8 cellular contexts compared by ENCODE assay signal in genomic region chr14:54175298-54175942, GRCh38.
DNase-seq lines count a peak whose midpoint lies in the region; ATAC-seq, FAIRE-seq and TF ChIP-seq lines count a peak whose summit lies in the region.

No MANE protein-coding gene starts in this region.

- no peak overlapping the region for H3K4me2 ChIP-seq in GM12878 (ENCODE audit: control insufficient read depth, insufficient read depth)

- H4K20me1 ChIP-seq in GM12878 (ENCODE audit: control insufficient read depth, insufficient read depth), result no peaks in the 10 kb centered on the region

- POLR2A ChIA-PET in GM12878 (lab: Charles Lee), result interaction anchor here (0.7 kb wide), 1 partner anchor 537 kb away, joined by 3 read pairs; no protein-coding TSS in a partner anchor

- WGBS in GM12878 (ENCODE audit: insufficient coverage, insufficient replicate concordance, low lambda C conversion rate, missing lambda C conversion rate), result 0% methylated on average over 4 of the region's 4 CpGs
- 9 to 15% (median 11%) methylated on average over 4 of the region's 4 CpGs for WGBS in spleen, 5 donors

- TF ChIP-seq CTCF in LNCAP (IDR thresholded peaks at IDR 0.05) (peak; percentile 79), GM12878 (IDR thresholded peaks at IDR 0.05 in 2 of 3, conservative IDR thresholded peaks at IDR 0.05 in 1 of 3; ENCODE audit: control insufficient read depth in 2 of 3, extremely low read depth in 1 of 3, insufficient read depth in 1 of 3, low read depth in 3 of 3, low read length in 3 of 3) (peak; percentile 60 to 76 (median 69)), spleen (IDR thresholded peaks at IDR 0.05 in 8 of 11, conservative IDR thresholded peaks at IDR 0.05 in 3 of 11) (peak; percentile 31 to 83 (median 71))

- H3K9ac ChIP-seq in GM12878 (ENCODE audit: control insufficient read depth, insufficient read depth, low read length), result no peak overlapping the region

- H3K4me3 ChIP-seq in GM12878 (no peak overlapping the region), spleen (no peak overlapping the region)

- no peaks in the 10 kb centered on the region for H3K9me3 ChIP-seq in GM12878 (replicated peaks; ENCODE audit: control insufficient read depth, insufficient read depth, low read length)
- H3K9me3 ChIP-seq in spleen, result no peaks in the 10 kb centered on the region

- RAD21 ChIA-PET in GM12878 (lab: Charles Lee; ENCODE audit: unreplicated experiment), result interaction anchor here (1.2 to 2.1 kb wide), 5 partner anchors 20 to 637 kb away, joined by 3 to 10 read pairs (median 4); no protein-coding TSS in a partner anchor

- CTCF ChIA-PET in GM12878 (lab: Yijun Ruan, JAX), result interaction anchor here (0.6 to 7.6 kb wide), 15 partner anchors 8 to 744 kb away, joined by 3 to 68 read pairs (median 4); no protein-coding TSS in a partner anchor

- no peak for TF ChIP-seq EP300 in GM12878 (IDR thresholded peaks at IDR 0.05; ENCODE audit: borderline replicate concordance in 1 of 2, control insufficient read depth in 1 of 2, low read depth in 2 of 2, low read length in 2 of 2)

- H3K4me1 ChIP-seq in GM12878 (ENCODE audit: control insufficient read depth, insufficient read depth, low read length) (no peaks in the 10 kb centered on the region), spleen (peaks cover 0 to 16% (median 5%) of the 10 kb centered on the region in 6 donors)

- TF ChIP-seq POLR2A in GM12878 (IDR thresholded peaks at IDR 0.05; ENCODE audit: low read depth, low read length) (no peak), spleen (IDR thresholded peaks at IDR 0.05) (no peak)

- SMC1A ChIA-PET in GM12878 (lab: Charles Lee; ENCODE audit: uncharacterized antibody, unreplicated experiment), result interaction anchor here (0.6 to 4.6 kb wide), 9 partner anchors 11 to 739 kb away, joined by 3 to 36 read pairs (median 5); no protein-coding TSS in a partner anchor

- peak; percentile 62; the same call in 2 of the 3 replicates for ATAC-seq in GM12878
- no peak for ATAC-seq in GM18907 (IDR thresholded peaks at IDR 0.05; ENCODE audit: unreplicated experiment)

- in situ Hi-C loops in GM12878 (cut with MboI), result loop anchor here (5.0 kb wide), 1 partner anchor 638 kb away; no protein-coding TSS in a partner anchor

- H3K27ac ChIP-seq in GM12878 (ENCODE audit: control insufficient read depth, insufficient read depth) (no peak overlapping the region), spleen (no peak overlapping the region)

- H3K79me2 ChIP-seq in GM12878 (ENCODE audit: control insufficient read depth, insufficient read depth, low read length), result no peaks in the 10 kb centered on the region

- DNase-seq in SIG-M5 treated with dmso at 0.1 percent for 504 hours (lab: John Stamatoyannopoulos, UW; ENCODE audit: unreplicated experiment) (peak; percentile 68), SIG-M5 (lab: John Stamatoyannopoulos, UW) (no peak), RPMI7951 (ENCODE audit: low read depth) (peak; percentile 85), GM12878 (ENCODE audit: low read depth, low spot score) (peak; percentile 16), iPS DF 4.7 (ENCODE audit: extremely low read depth, low spot score) (peak; percentile 60), spleen (no peak)

- H2AFZ ChIP-seq in GM12878 (ENCODE audit: control insufficient read depth, low read depth, low read length), result no peak overlapping the region

- FAIRE-seq in GM12878 (lab: Jason Lieb, UNC), result peak; percentile 47

- H3K36me3 ChIP-seq in GM12878 (ENCODE audit: control insufficient read depth in 2 of 2, insufficient read depth in 2 of 2, low read length in 1 of 2) (no peaks in the 10 kb centered on the region), spleen (no peaks in the 10 kb centered on the region)

- H3K27me3 ChIP-seq in GM12878 (replicated peaks in 1 of 2; ENCODE audit: control insufficient read depth in 2 of 2, insufficient read depth in 2 of 2, low read length in 1 of 2), result peaks cover 0 to 4% of the 10 kb centered on the region in 2 experiments; a peak in 1 of 4 replicates
- H3K27me3 ChIP-seq in spleen (replicated peaks in 1 of 7), result peaks cover 0 to 67% (median 8%) of the 10 kb centered on the region in 7 donors

- peak; percentile 87 for TF ChIP-seq RAD21 in GM12878 (IDR thresholded peaks at IDR 0.05; ENCODE audit: insufficient read depth, low read depth, low read length)

- no TSS peak for BruUV-seq in GM12878 (replicated peaks; lab: Mats Ljungman, UMichigan)

- intact Hi-C loops in GM12878 (cut with micrococcal nuclease; ENCODE audit: unreplicated experiment) (loop anchor here (1.0 to 5.0 kb wide), 4 partner anchors 152 to 743 kb away; no protein-coding TSS in a partner anchor), spleen (cut with DNase I; ENCODE audit: low total_unique reads) (loop anchor here (5.0 kb wide), 1 partner anchor 643 kb away; no protein-coding TSS in a partner anchor)

TF ChIP-seq in GM12878, 131 proteins besides CTCF, POLR2A, EP300 and RAD21:
- TF ChIP-seq ZNF24 (IDR thresholded peaks at IDR 0.05) (no peak), KDM1A (IDR thresholded peaks at IDR 0.05; ENCODE audit: borderline replicate concordance) (no peak), SMC3 (IDR thresholded peaks at IDR 0.05; ENCODE audit: borderline replicate concordance, low read length) (peak; percentile 80), YY1 (IDR thresholded peaks at IDR 0.05; ENCODE audit: low read depth, low read length) (peak; percentile 28; the same call in 1 of the 2 replicates), ATF2 (IDR thresholded peaks at IDR 0.05; ENCODE audit: low read length) (no peak), MEF2B (IDR thresholded peaks at IDR 0.05; ENCODE audit: partially characterized antibody, poor library complexity, severe bottlenecking) (peak; percentile 13), HDGF (IDR thresholded peaks at IDR 0.05) (no peak)

Comparison
In these comparisons a context has a peak if more than half of its experiments do, and no peak if none do; other contexts are left out.
1. DNase-seq: peak in SIG-M5 treated with dmso at 0.1 percent for 504 hours (single experiment), RPMI7951 (single experiment), GM12878 (single experiment) and iPS DF 4.7 (single experiment); none in SIG-M5 (single experiment) and spleen (single experiment).
2. Peak in every context shown above with its lines, with median percentiles within 50 percentile points of each other: CTCF ChIP-seq.